In genomic region chr7:116984917-116985316, GRCh38 we compare ENCODE assay signal across 1 cellular context.
TF ChIP-seq lines count a peak whose summit lies in the region.

No MANE protein-coding gene starts in this region.

TF ChIP-seq in H1, 55 proteins besides CTCF, POLR2A, EP300 and RAD21 (continued from another document):
- no peak for TF ChIP-seq MAX (IDR thresholded peaks at IDR 0.05)
- no peak for TF ChIP-seq SP1 (IDR thresholded peaks at IDR 0.05; ENCODE audit: low read depth, low read length)
- no peak for TF ChIP-seq SIRT6 (IDR thresholded peaks at IDR 0.05; ENCODE audit: low read length)
- no peak for TF ChIP-seq E2F6 (IDR thresholded peaks at IDR 0.05)
- no peak for TF ChIP-seq FOSL1 (IDR thresholded peaks at IDR 0.05; ENCODE audit: insufficient read depth, low read depth, low read length)
- no peak for TF ChIP-seq MAFK (IDR thresholded peaks at IDR 0.05; ENCODE audit: low read depth, low read length)
